Comparison of ENCODE assay signal across 8 cellular contexts in the genomic region with DNA sequence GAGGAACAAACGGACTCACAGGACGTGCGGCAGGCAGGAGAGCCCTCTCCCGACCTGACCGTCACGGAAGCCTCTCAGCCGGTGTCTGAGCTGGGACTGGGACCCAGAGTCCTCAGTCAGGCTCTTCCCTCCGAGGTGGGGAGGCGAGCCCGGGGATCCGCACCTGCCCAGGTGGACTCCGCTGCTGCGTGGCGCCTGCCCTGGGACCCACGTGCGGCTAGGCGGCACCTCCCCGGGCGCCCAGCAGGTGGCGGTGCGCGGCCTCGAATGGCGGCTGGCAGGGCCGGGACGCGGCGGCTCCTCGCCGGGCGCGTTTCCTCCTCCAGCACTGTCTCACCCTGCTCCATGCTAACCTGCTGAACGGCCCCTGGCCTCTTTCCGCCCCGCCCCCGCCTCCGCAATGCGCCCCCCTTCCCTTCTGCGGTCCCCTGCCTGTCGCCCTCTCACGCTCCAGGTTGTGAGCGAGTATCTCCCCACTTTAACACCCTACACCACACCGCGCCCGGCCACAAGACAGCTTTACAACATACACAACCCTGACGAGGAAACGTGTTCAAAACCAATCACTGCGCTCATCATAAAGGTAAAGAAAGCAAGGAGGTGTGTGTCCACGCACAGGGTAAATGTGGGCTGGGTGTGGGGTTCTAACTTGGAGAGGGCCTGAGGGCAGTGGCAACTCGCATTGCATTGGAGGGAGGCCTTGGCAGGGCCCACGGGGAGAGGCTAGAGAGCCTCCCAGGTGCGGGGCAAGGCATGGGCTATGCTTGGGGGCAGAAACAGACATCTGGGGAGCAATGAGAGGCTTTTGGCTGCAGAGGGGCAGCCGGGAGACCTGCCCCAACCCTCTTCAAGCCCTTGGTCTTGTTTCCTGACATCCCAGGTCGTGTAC. TPM values are rescaled to one million over a fixed set of nuclear protein-coding genes. Genes with fewer than 3 reads are reported as not detected.
DNase-seq lines count a peak whose midpoint lies in the region; ATAC-seq and TF ChIP-seq lines count a peak whose summit lies in the region.

No MANE protein-coding gene starts in this region.

- H3K9me3 ChIP-seq in lung (ENCODE audit: control insufficient read depth in 2 of 2, insufficient read depth in 1 of 2, low read length in 1 of 2), result no peaks in the 10 kb centered on the region

- H3K4me1 Mint-ChIP-seq in activated CD4-positive, alpha-beta memory T cell treated with anti-CD3 and anti-CD28 coated beads for 36 hours (ENCODE audit: low read depth), result peaks cover 3% of the 10 kb centered on the region

- H3K27ac ChIP-seq in lung (ENCODE audit: low read depth in 1 of 2, low read length in 1 of 2), result no peak overlapping the region

- DNase-seq in AG09309 (ENCODE audit: low read depth) (no peak), NCI-H69 (lab: John Stamatoyannopoulos, UW) (peak; percentile 59), ecto neural progenitor cell (ENCODE audit: low spot score) (peak; percentile 88), lung (ENCODE audit: low spot score) (peak; percentile 76)
- DNase-seq in activated CD4-positive, alpha-beta memory T cell treated with anti-CD3 and anti-CD28 coated beads for 36 hours, result peak; percentile 82
- DNase-seq in stimulated activated CD8-positive, alpha-beta memory T cell treated with anti-CD3 and anti-CD28 coated beads, Interleukin-15, amount 100 ng/mL, for 1 hour (ENCODE audit: low read depth), result peak; percentile 62

- H3K4me3 Mint-ChIP-seq in activated CD4-positive, alpha-beta memory T cell treated with anti-CD3 and anti-CD28 coated beads for 36 hours, result no peak overlapping the region

- H3K27ac Mint-ChIP-seq in activated CD4-positive, alpha-beta memory T cell treated with anti-CD3 and anti-CD28 coated beads for 36 hours, result no peak overlapping the region

- peak; percentile 52 for ATAC-seq in GM21529 (IDR thresholded peaks at IDR 0.05; ENCODE audit: unreplicated experiment)
- peak; percentile 89 for ATAC-seq in lung (ENCODE audit: insufficient read depth, low FRiP score)
- no peak for ATAC-seq in HG02970 (IDR thresholded peaks at IDR 0.05; ENCODE audit: low FRiP score, unreplicated experiment)

- CTCF ChIA-PET in activated CD4-positive, alpha-beta memory T cell treated with anti-CD3 and anti-CD28 coated beads for 36 hours (lab: Charles Lee), result interaction anchor here (0.5 to 4.8 kb wide), 15 partner anchors 11 to 360 kb away, joined by 3 to 38 read pairs (median 4); no protein-coding TSS in a partner anchor

- POLR2A ChIA-PET in activated CD4-positive, alpha-beta memory T cell treated with anti-CD3 and anti-CD28 coated beads for 36 hours (lab: Charles Lee), result no interaction called here

- peaks cover 6% of the 10 kb centered on the region for H3K27me3 ChIP-seq in lung (ENCODE audit: control insufficient read depth, insufficient read depth)

- TF ChIP-seq CTCF in AG09309 (IDR thresholded peaks at IDR 0.05; ENCODE audit: control insufficient read depth, insufficient read depth, low read depth, low read length, missing control alignments) (peak; percentile 66), lung (IDR thresholded peaks at IDR 0.05; ENCODE audit: control extremely low read depth, extremely low read depth) (peak; percentile 96)

- peak overlapping the region; percentile 26 for H3K4me3 ChIP-seq in AG09309 (ENCODE audit: control insufficient read depth, low read depth, low read length)
- H3K4me3 ChIP-seq in lung, result no peak overlapping the region

- peaks cover 27% of the 10 kb centered on the region for H3K27me3 Mint-ChIP-seq in activated CD4-positive, alpha-beta memory T cell treated with anti-CD3 and anti-CD28 coated beads for 36 hours

- intact Hi-C loops in activated CD4-positive, alpha-beta memory T cell treated with anti-CD3 and anti-CD28 coated beads for 36 hours (cut with micrococcal nuclease), result loop anchor here (10.0 kb wide), 2 partner anchors 71 to 219 kb away; no protein-coding TSS in a partner anchor

- H3K36me3 Mint-ChIP-seq in activated CD4-positive, alpha-beta memory T cell treated with anti-CD3 and anti-CD28 coated beads for 36 hours, result no peaks in the 10 kb centered on the region

- H3K9me3 Mint-ChIP-seq in activated CD4-positive, alpha-beta memory T cell treated with anti-CD3 and anti-CD28 coated beads for 36 hours, result no peaks in the 10 kb centered on the region

- 20 to 21% methylated on average over 46 to 54 of the region's 54 CpGs for WGBS in lung, 2 donors

- no peaks in the 10 kb centered on the region for H3K4me1 ChIP-seq in lung (ENCODE audit: control insufficient read depth in 2 of 2, insufficient read depth in 2 of 2, low read length in 2 of 2)

- no peaks in the 10 kb centered on the region for H3K36me3 ChIP-seq in lung (ENCODE audit: control insufficient read depth in 2 of 2, insufficient read depth in 2 of 2, low read length in 2 of 2)

RNA-seq across cellular contexts. Expression of a gene that starts 25.9 kb away (rescaled TPM):
- total RNA-seq in activated CD4-positive, alpha-beta memory T cell treated with anti-CD3 and anti-CD28 coated beads for 36 hours, result 10 to 100 TPM; 88.6 to 89.9 TPM
- 100 to 1,000 TPM; 120 to 164 TPM for total RNA-seq in lung
- polyA plus RNA-seq in lung, result 10 to 100 TPM; 41.9 to 64.7 TPM
